19 cellular contexts compared by ENCODE assay signal in the genomic region with DNA sequence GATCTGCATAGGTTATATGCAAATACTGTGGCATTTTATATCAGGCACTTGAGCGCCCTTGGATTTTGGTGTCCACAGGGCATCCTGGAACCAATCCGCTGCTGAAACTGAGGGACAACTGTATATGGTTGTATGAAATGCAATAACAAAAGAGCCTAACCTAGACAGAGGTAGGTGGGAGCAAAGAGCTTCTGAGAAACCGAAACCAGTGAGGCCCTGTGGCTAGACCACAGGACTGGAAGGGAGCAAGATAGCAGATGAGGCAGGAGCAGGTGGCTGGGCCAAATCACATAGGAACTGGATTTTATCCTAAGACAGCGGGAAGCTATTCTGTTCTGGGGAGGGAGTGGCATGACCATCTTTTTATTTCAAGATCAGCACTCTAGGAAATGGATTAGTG. TPM values are rescaled to one million over a fixed set of nuclear protein-coding genes. Genes with fewer than 3 reads are reported as not detected.
DNase-seq lines count a peak whose midpoint lies in the region; ATAC-seq and TF ChIP-seq lines count a peak whose summit lies in the region.
"Had no signal": no experiment of that assay in that cellular context is flagged by ENCODE, and none has a peak within 500 bp of the region (broad histone marks: within the 10 kb centered on the region; RNA-seq: fewer than 3 reads in every experiment).

No MANE protein-coding gene starts in this region.

- peaks cover 25% of the 10 kb centered on the region for H3K4me1 Mint-ChIP-seq in activated naive CD8-positive, alpha-beta T cell treated with anti-CD3 and anti-CD28 coated beads, Interleukin-2, amount 50 U/mL, for 24 hours

- no peaks in the 10 kb centered on the region for H3K27me3 ChIP-seq in tibial nerve
- H3K27me3 ChIP-seq: pancreas, sigmoid colon, uterus had no signal

- H3K4me3 Mint-ChIP-seq in activated naive CD8-positive, alpha-beta T cell treated with anti-CD3 and anti-CD28 coated beads, Interleukin-2, amount 50 U/mL, for 24 hours, result no peak overlapping the region
- H3K4me3 Mint-ChIP-seq: activated CD4-positive, alpha-beta memory T cell treated with anti-CD3 and anti-CD28 coated beads, Interleukin-2, amount 10 ng/mL, durations not matched to agents 7 days and 5 days; memory B cell had no signal

- H3K4me3 ChIP-seq in tibial nerve, result no peak overlapping the region
- H3K4me3 ChIP-seq: pancreas, sigmoid colon, uterus had no signal

- H3K36me3 ChIP-seq in tibial nerve, result no peaks in the 10 kb centered on the region
- H3K36me3 ChIP-seq: pancreas, sigmoid colon, uterus had no signal

- H3K27me3 Mint-ChIP-seq in activated naive CD8-positive, alpha-beta T cell treated with anti-CD3 and anti-CD28 coated beads, Interleukin-2, amount 50 U/mL, for 24 hours, result peaks cover 21% of the 10 kb centered on the region

- peaks cover 8% of the 10 kb centered on the region for H3K9me3 Mint-ChIP-seq in activated naive CD8-positive, alpha-beta T cell treated with anti-CD3 and anti-CD28 coated beads, Interleukin-2, amount 50 U/mL, for 24 hours

- TF ChIP-seq EP300 in tibial nerve (IDR thresholded peaks at IDR 0.05), result no peak

- no peak for TF ChIP-seq POLR2A in tibial nerve (IDR thresholded peaks at IDR 0.05)

- peak; percentile 56 for ATAC-seq in GM18517 (IDR thresholded peaks at IDR 0.05; ENCODE audit: unreplicated experiment)
- peak; percentile 61 for ATAC-seq in GM21515 (IDR thresholded peaks at IDR 0.05; ENCODE audit: unreplicated experiment)
- peak; percentile 51 for ATAC-seq in HG03565 (IDR thresholded peaks at IDR 0.05; ENCODE audit: unreplicated experiment)
- peak; percentile 74 for ATAC-seq in activated naive CD8-positive, alpha-beta T cell treated with anti-CD3 and anti-CD28 coated beads, Interleukin-2, amount 50 U/mL, for 24 hours
- no peak for ATAC-seq in GM18861 (IDR thresholded peaks at IDR 0.05; ENCODE audit: unreplicated experiment)
- ATAC-seq: naive thymus-derived CD4-positive, alpha-beta T cell; pancreas had no signal

- WGBS in tibial nerve, 2 donors, result 90 to 94% methylated on average over 4 of the region's 4 CpGs

- DNase-seq in activated naive CD8-positive, alpha-beta T cell treated with anti-CD3 and anti-CD28 coated beads, Interleukin-2, amount 50 U/mL, for 24 hours, result peak; percentile 7
- no peak for DNase-seq in SHP77 treated with DMSO at 0.1 percent for 48 hours (lab: John Stamatoyannopoulos, UW)
- no peak for DNase-seq in tibial nerve (ENCODE audit: low spot score in 2 of 2)
- DNase-seq: activated CD4-positive, alpha-beta memory T cell treated with anti-CD3 and anti-CD28 coated beads, Interleukin-2, amount 10 ng/mL, durations not matched to agents 7 days and 5 days; Caco-2; foreskin melanocyte; kidney glomerular epithelial cell; naive thymus-derived CD4-positive, alpha-beta T cell; NCI-H1694; pancreas; sigmoid colon; stimulated activated CD4-positive, alpha-beta T cell treated with anti-CD3 and anti-CD28 coated beads, Interleukin-1b, Interleukin-23, amount 100 ng/mL, for 48 hours; uterus had no signal

- H3K4me1 ChIP-seq in tibial nerve, result no peaks in the 10 kb centered on the region
- H3K4me1 ChIP-seq: Caco-2, pancreas, sigmoid colon, uterus had no signal

- H3K27ac Mint-ChIP-seq in activated naive CD8-positive, alpha-beta T cell treated with anti-CD3 and anti-CD28 coated beads, Interleukin-2, amount 50 U/mL, for 24 hours, result no peak overlapping the region
- H3K27ac Mint-ChIP-seq: activated CD4-positive, alpha-beta memory T cell treated with anti-CD3 and anti-CD28 coated beads, Interleukin-2, amount 10 ng/mL, durations not matched to agents 7 days and 5 days; memory B cell had no signal

- no peak for TF ChIP-seq CTCF in tibial nerve (IDR thresholded peaks at IDR 0.05)

- H3K9me3 ChIP-seq in tibial nerve, result peaks cover 0 to 3% (median 0%) of the 10 kb centered on the region in 4 donors
- H3K9me3 ChIP-seq: Caco-2, pancreas, sigmoid colon, uterus had no signal

- H3K36me3 Mint-ChIP-seq in activated naive CD8-positive, alpha-beta T cell treated with anti-CD3 and anti-CD28 coated beads, Interleukin-2, amount 50 U/mL, for 24 hours (ENCODE audit: low read depth), result no peaks in the 10 kb centered on the region
- H3K36me3 Mint-ChIP-seq: memory B cell had no signal

- no peak overlapping the region for H3K27ac ChIP-seq in tibial nerve
- H3K27ac ChIP-seq: epithelial cell of prostate, pancreas, sigmoid colon, uterus had no signal

RNA-seq across cellular contexts. Expression of gene RCN1, which starts 30.1 kb away (rescaled TPM):
- total RNA-seq in tibial nerve, result 10 to 100 TPM; 40.0 to 65.1 (median 55.9) TPM
